ENCODE assay signal across 9 cellular contexts in genomic region chr1:100523038-100523649, GRCh38. TPM values are rescaled to one million over a fixed set of nuclear protein-coding genes. Genes with fewer than 3 reads are reported as not detected.
DNase-seq lines count a peak whose midpoint lies in the region; ATAC-seq lines count a peak whose summit lies in the region.
"Had no signal": no experiment of that assay in that cellular context is flagged by ENCODE, and none has a peak within 500 bp of the region (broad histone marks: within the 10 kb centered on the region; RNA-seq: fewer than 3 reads in every experiment).

No MANE protein-coding gene starts in this region.

- H3K4me1 Mint-ChIP-seq in stimulated activated memory B cell treated with anti-CD40 and anti-IgM and Interleukin-4, amounts not matched to agents 10 μg/mL and 1 μg/mL and 100 μg/mL, for 72 hours: peaks cover 22% of the 10 kb centered on the region

- H3K9me3 Mint-ChIP-seq in stimulated activated memory B cell treated with anti-CD40 and anti-IgM and Interleukin-4, amounts not matched to agents 10 μg/mL and 1 μg/mL and 100 μg/mL, for 72 hours: peaks cover 3% of the 10 kb centered on the region
- H3K9me3 Mint-ChIP-seq: activated naive CD4-positive, alpha-beta T cell treated with anti-CD3 and anti-CD28 coated beads, Interleukin-2, amount 50 U/mL, for 24 hours had no signal

- no peak overlapping the region for H3K27ac Mint-ChIP-seq in stimulated activated memory B cell treated with anti-CD40 and anti-IgM and Interleukin-4, amounts not matched to agents 10 μg/mL and 1 μg/mL and 100 μg/mL, for 72 hours
- H3K27ac Mint-ChIP-seq: activated naive CD4-positive, alpha-beta T cell treated with anti-CD3 and anti-CD28 coated beads, Interleukin-2, amount 50 U/mL, for 24 hours had no signal

- no peaks in the 10 kb centered on the region for H3K27me3 Mint-ChIP-seq in stimulated activated memory B cell treated with anti-CD40 and anti-IgM and Interleukin-4, amounts not matched to agents 10 μg/mL and 1 μg/mL and 100 μg/mL, for 72 hours
- H3K27me3 Mint-ChIP-seq: activated naive CD4-positive, alpha-beta T cell treated with anti-CD3 and anti-CD28 coated beads, Interleukin-2, amount 50 U/mL, for 24 hours had no signal

- peak; percentile 98 for DNase-seq in MV-4-11 (lab: John Stamatoyannopoulos, UW)
- DNase-seq in occipital lobe (lab: John Stamatoyannopoulos, UW): no peak
- DNase-seq in hippocampal formation (lab: John Stamatoyannopoulos, UW): no peak
- DNase-seq in SW480 (ENCODE audit: low spot score): no peak
- DNase-seq: foreskin melanocyte had no signal

- H3K36me3 Mint-ChIP-seq in stimulated activated memory B cell treated with anti-CD40 and anti-IgM and Interleukin-4, amounts not matched to agents 10 μg/mL and 1 μg/mL and 100 μg/mL, for 72 hours: peaks cover 5% of the 10 kb centered on the region

- ATAC-seq in GM19035 (IDR thresholded peaks at IDR 0.05; ENCODE audit: unreplicated experiment) (peak; percentile 85), HG02870 (IDR thresholded peaks at IDR 0.05; ENCODE audit: unreplicated experiment) (peak; percentile 95)
- peak; percentile 82 for ATAC-seq in stimulated activated memory B cell treated with anti-CD40 and anti-IgM and Interleukin-4, amounts not matched to agents 10 μg/mL and 1 μg/mL and 100 μg/mL, for 72 hours

- H3K4me3 Mint-ChIP-seq in stimulated activated memory B cell treated with anti-CD40 and anti-IgM and Interleukin-4, amounts not matched to agents 10 μg/mL and 1 μg/mL and 100 μg/mL, for 72 hours: no peak overlapping the region
- H3K4me3 Mint-ChIP-seq: activated naive CD4-positive, alpha-beta T cell treated with anti-CD3 and anti-CD28 coated beads, Interleukin-2, amount 50 U/mL, for 24 hours had no signal

RNA-seq across cellular contexts. Expression of gene GPR88, which starts 14.8 kb away (rescaled TPM):
- total RNA-seq in occipital lobe: 5.3 TPM
